ENCODE assay signal across 8 cellular contexts in the genomic region with DNA sequence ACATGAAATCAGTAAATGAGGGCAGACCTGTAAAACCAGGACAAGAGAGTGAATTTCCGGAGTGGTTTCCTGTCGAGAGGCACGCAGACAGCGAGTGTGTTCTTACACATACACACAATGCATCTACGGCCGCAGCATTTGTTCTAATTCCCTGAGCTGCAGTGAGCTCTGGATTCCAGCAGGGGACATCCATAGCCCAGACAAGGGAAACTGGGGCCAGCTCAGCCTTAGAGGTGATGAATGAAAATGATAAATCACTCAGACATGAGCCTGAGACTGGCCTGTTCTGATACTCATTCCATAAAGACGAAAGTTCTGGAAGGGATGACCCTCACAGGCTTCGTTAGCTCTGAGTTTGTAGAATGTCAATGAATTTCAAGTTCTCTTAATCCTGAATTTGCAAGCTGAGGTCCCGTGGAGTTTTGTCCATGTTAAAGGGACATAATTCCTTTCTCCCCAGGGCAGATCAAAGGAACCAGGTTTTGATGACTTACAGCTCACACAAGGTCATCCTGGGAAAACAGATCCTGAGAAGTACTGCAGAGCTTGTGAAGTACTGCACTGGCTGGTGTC.
DNase-seq lines count a peak whose midpoint lies in the region; ATAC-seq and TF ChIP-seq lines count a peak whose summit lies in the region.

No MANE protein-coding gene starts in this region.

- peak; percentile 93 for TF ChIP-seq CTCF in PC-9 (conservative IDR thresholded peaks at IDR 0.05)
- peak; percentile 64 to 79 for TF ChIP-seq CTCF in suprapubic skin (IDR thresholded peaks at IDR 0.05)

- H3K27me3 ChIP-seq in PC-9 (ENCODE audit: insufficient read depth, low read depth), result no peaks in the 10 kb centered on the region
- H3K27me3 ChIP-seq in suprapubic skin, result no peaks in the 10 kb centered on the region

- no peaks in the 10 kb centered on the region for H3K27me3 Mint-ChIP-seq in activated T-cell treated with anti-CD3 and anti-CD28 coated beads, Interleukin-2, amount 50 U/mL, for 72 hours (ENCODE audit: low read depth)

- DNase-seq in activated T-cell treated with anti-CD3 and anti-CD28 coated beads, Interleukin-2, amount 50 U/mL, for 72 hours, result peak; percentile 12 to 27
- DNase-seq in activated T-cell treated with anti-CD3 and anti-CD28 coated beads for 4 hours (no peak), H4 (ENCODE audit: low spot score) (peak; percentile 76), KG1 (lab: John Stamatoyannopoulos, UW) (peak; percentile 35), PC-9 (peak; percentile 54 to 59), cerebellum (ENCODE audit: low spot score) (peak; percentile 56), left lobe of liver (ENCODE audit: low spot score) (peak; percentile 76), suprapubic skin (ENCODE audit: low spot score in 2 of 2) (peak; percentile 66 to 82)

- H3K9me3 ChIP-seq in PC-9 (ENCODE audit: insufficient read depth, low read depth), result no peaks in the 10 kb centered on the region
- no peaks in the 10 kb centered on the region for H3K9me3 ChIP-seq in suprapubic skin

- TF ChIP-seq POLR2A in suprapubic skin (IDR thresholded peaks at IDR 0.05), result no peak

- no TSS peak for BruUV-seq in PC-9 (replicated peaks; lab: Mats Ljungman, UMichigan)

- POLR2A ChIA-PET in PC-9 (lab: Charles Lee; ENCODE audit: unreplicated experiment), result interaction anchor here (0.5 to 0.6 kb wide), 2 partner anchors 740 to 1889 kb away, joined by 3 to 12 read pairs; no protein-coding TSS in a partner anchor

- peak; percentile 63 to 73 for ATAC-seq in activated T-cell treated with anti-CD3 and anti-CD28 coated beads, Interleukin-2, amount 50 U/mL, for 72 hours (replicated peaks in 1 of 2)
- ATAC-seq in left lobe of liver, result peak; percentile 97

- H3K4me1 ChIP-seq in PC-9 (replicated peaks; ENCODE audit: insufficient read depth), result peaks cover 25% of the 10 kb centered on the region
- H3K4me1 ChIP-seq in suprapubic skin, result peaks cover 20% of the 10 kb centered on the region

- H3K36me3 ChIP-seq in PC-9 (ENCODE audit: low read depth), result no peaks in the 10 kb centered on the region
- no peaks in the 10 kb centered on the region for H3K36me3 ChIP-seq in suprapubic skin

- H3K4me2 ChIP-seq in PC-9, result peak overlapping the region; percentile 29

- no peaks in the 10 kb centered on the region for H4K20me1 ChIP-seq in PC-9 (ENCODE audit: insufficient read depth)

- no peak overlapping the region for H3K27ac Mint-ChIP-seq in activated T-cell treated with anti-CD3 and anti-CD28 coated beads, Interleukin-2, amount 50 U/mL, for 72 hours

- no peaks in the 10 kb centered on the region for H3F3A ChIP-seq in PC-9 (ENCODE audit: insufficient read depth, low read depth)

- H3K27ac ChIP-seq in PC-9 (no peak overlapping the region), suprapubic skin (no peak overlapping the region)

- H3K4me1 Mint-ChIP-seq in activated T-cell treated with anti-CD3 and anti-CD28 coated beads, Interleukin-2, amount 50 U/mL, for 72 hours (ENCODE audit: low read depth), result no peaks in the 10 kb centered on the region

- no peaks in the 10 kb centered on the region for H3K9me2 ChIP-seq in PC-9 (ENCODE audit: insufficient read depth)

- no peaks in the 10 kb centered on the region for H3K79me2 ChIP-seq in PC-9 (ENCODE audit: low read depth)

- 25% methylated on average over 9 of the region's 9 CpGs for WGBS in suprapubic skin

- no peaks in the 10 kb centered on the region for H3K9me3 Mint-ChIP-seq in activated T-cell treated with anti-CD3 and anti-CD28 coated beads, Interleukin-2, amount 50 U/mL, for 72 hours

- no peaks in the 10 kb centered on the region for H3K36me3 Mint-ChIP-seq in activated T-cell treated with anti-CD3 and anti-CD28 coated beads, Interleukin-2, amount 50 U/mL, for 72 hours (ENCODE audit: insufficient read depth in 2 of 2)

- H3K4me3 ChIP-seq in PC-9 (no peak overlapping the region), suprapubic skin (no peak overlapping the region)

- no peak overlapping the region; the same call in 1 of the 2 replicates for H2AFZ ChIP-seq in PC-9

- TF ChIP-seq EP300 in suprapubic skin (IDR thresholded peaks at IDR 0.05), result no peak

- H3K4me3 Mint-ChIP-seq in activated T-cell treated with anti-CD3 and anti-CD28 coated beads, Interleukin-2, amount 50 U/mL, for 72 hours, result no peak overlapping the region

- CTCF ChIA-PET in PC-9 (lab: Charles Lee), result interaction anchor here (0.6 to 1.5 kb wide), 6 partner anchors 484 to 1840 kb away, joined by 3 to 17 read pairs (median 6); no protein-coding TSS in a partner anchor

- intact Hi-C loops in PC-9 (cut with micrococcal nuclease; ENCODE audit: unreplicated experiment), result loop anchor here (1.0 to 10.0 kb wide), 7 partner anchors 307 to 1571 kb away; no protein-coding TSS in a partner anchor
